8 cellular contexts compared by ENCODE assay signal in genomic region chr10:69449841-69450240, GRCh38. TPM values are rescaled to one million over a fixed set of nuclear protein-coding genes. Genes with fewer than 3 reads are reported as not detected.
A peak's percentile ranks its signal among the peaks of the same experiment; 100 is the strongest.
DNase-seq lines count a peak whose midpoint lies in the region; ATAC-seq and TF ChIP-seq lines count a peak whose summit lies in the region.

No MANE protein-coding gene starts in this region.

- peaks cover 1% of the 10 kb centered on the region for H3K36me3 Mint-ChIP-seq in activated naive CD8-positive, alpha-beta T cell treated with anti-CD3 and anti-CD28 coated beads, Interleukin-2, amount 10 ng/mL, durations not matched to agents 7 days and 5 days

- intact Hi-C loops in right cardiac atrium (cut with DNase I) = no loop called here

- H3K9me3 Mint-ChIP-seq in activated naive CD8-positive, alpha-beta T cell treated with anti-CD3 and anti-CD28 coated beads, Interleukin-2, amount 10 ng/mL, durations not matched to agents 7 days and 5 days = no peaks in the 10 kb centered on the region

- peak overlapping the region; percentile 7 for H3K4me3 Mint-ChIP-seq in activated naive CD8-positive, alpha-beta T cell treated with anti-CD3 and anti-CD28 coated beads, Interleukin-2, amount 10 ng/mL, durations not matched to agents 7 days and 5 days

- H3K27ac Mint-ChIP-seq in activated naive CD8-positive, alpha-beta T cell treated with anti-CD3 and anti-CD28 coated beads, Interleukin-2, amount 10 ng/mL, durations not matched to agents 7 days and 5 days = peak overlapping the region; percentile 74

- H3K4me1 ChIP-seq in Peyer's patch (peaks cover 0 to 42% (median 6%) of the 10 kb centered on the region in 4 donors), right cardiac atrium (ENCODE audit: control insufficient read depth, insufficient read depth, low read length) (no peaks in the 10 kb centered on the region)

- H3K27me3 ChIP-seq in Peyer's patch = no peaks in the 10 kb centered on the region
- H3K27me3 ChIP-seq in right cardiac atrium (ENCODE audit: control insufficient read depth, insufficient read depth) = no peaks in the 10 kb centered on the region

- H3K36me3 ChIP-seq in Peyer's patch = no peaks in the 10 kb centered on the region

- TF ChIP-seq POLR2A in Peyer's patch (IDR thresholded peaks at IDR 0.05) = no peak

- H3K4me1 Mint-ChIP-seq in activated naive CD8-positive, alpha-beta T cell treated with anti-CD3 and anti-CD28 coated beads, Interleukin-2, amount 10 ng/mL, durations not matched to agents 7 days and 5 days = peaks cover 19% of the 10 kb centered on the region

- WGBS in right cardiac atrium = 13% methylated on average over 1 of the region's 1 CpG

- H3K9me3 ChIP-seq in Peyer's patch (no peaks in the 10 kb centered on the region), right cardiac atrium (ENCODE audit: control insufficient read depth, low read length) (no peaks in the 10 kb centered on the region)

- DNase-seq in DMS 273 treated with DMSO at 0.1 percent for 48 hours (lab: John Stamatoyannopoulos, UW) (peak; percentile 46), HFF-Myc (ENCODE audit: extremely low read depth, low read depth) (peak; percentile 40), Peyer's patch (peak in 2 of 3 donors; percentile 42 to 83), right cardiac atrium (peak in 2 of 3 donors; percentile 51 to 68), retinal pigment epithelial cell (ENCODE audit: low read depth) (peak; percentile 72)
- DNase-seq in activated naive CD8-positive, alpha-beta T cell treated with anti-CD3 and anti-CD28 coated beads, Interleukin-2, amount 10 ng/mL, durations not matched to agents 7 days and 5 days = peak; percentile 47

- no peak overlapping the region for H3K4me3 ChIP-seq in HFF-Myc (replicated peaks; ENCODE audit: low read depth, low read length)
- no peak overlapping the region for H3K4me3 ChIP-seq in Peyer's patch
- H3K4me3 ChIP-seq in right cardiac atrium (ENCODE audit: low read length) = no peak overlapping the region
- no peak overlapping the region for H3K4me3 ChIP-seq in retinal pigment epithelial cell (ENCODE audit: low read length)

- peak overlapping the region in 3 of 4 donors; percentile 80 to 91 (median 90) for H3K27ac ChIP-seq in Peyer's patch
- H3K27ac ChIP-seq in right cardiac atrium (ENCODE audit: low read length) = peak overlapping the region; percentile 31

- TF ChIP-seq CTCF in HFF-Myc (IDR thresholded peaks at IDR 0.05; ENCODE audit: low read depth, low read length, missing control alignments) (peak; percentile 59), Peyer's patch (IDR thresholded peaks at IDR 0.05) (peak; percentile 19 to 91 (median 61)), retinal pigment epithelial cell (conservative IDR thresholded peaks at IDR 0.05; ENCODE audit: low read depth, low read length) (peak; percentile 80)

- peaks cover 24% of the 10 kb centered on the region for H3K27me3 Mint-ChIP-seq in activated naive CD8-positive, alpha-beta T cell treated with anti-CD3 and anti-CD28 coated beads, Interleukin-2, amount 10 ng/mL, durations not matched to agents 7 days and 5 days

- ATAC-seq in activated naive CD8-positive, alpha-beta T cell treated with anti-CD3 and anti-CD28 coated beads, Interleukin-2, amount 10 ng/mL, durations not matched to agents 7 days and 5 days (ENCODE audit: low read depth) = peak; percentile 62
- peak; percentile 59 to 80 for ATAC-seq in right cardiac atrium
- ATAC-seq in HG03025 (IDR thresholded peaks at IDR 0.05; ENCODE audit: low FRiP score, unreplicated experiment) = no peak
- ATAC-seq in GM21515 (IDR thresholded peaks at IDR 0.05; ENCODE audit: unreplicated experiment) = no peak

- POLR2A ChIA-PET in activated naive CD8-positive, alpha-beta T cell treated with anti-CD3 and anti-CD28 coated beads, Interleukin-2, amount 10 ng/mL, durations not matched to agents 7 days and 5 days (lab: Charles Lee) = interaction anchor here (2.2 kb wide), 1 partner anchor 16 kb away, joined by 6 read pairs; no protein-coding TSS in a partner anchor

RNA-seq across cellular contexts. Expression of gene TSPAN15, which starts 1.4 kb away (rescaled TPM):
- 100 to 1,000 TPM in 2 of 4 donors, 10 to 100 TPM in 2; 32.2 to 110 (median 94.4) TPM for total RNA-seq in Peyer's patch
- 1 to 10 TPM; 4.6 to 4.7 TPM for total RNA-seq in activated naive CD8-positive, alpha-beta T cell treated with anti-CD3 and anti-CD28 coated beads, Interleukin-2, amount 10 ng/mL, durations not matched to agents 7 days and 5 days
- total RNA-seq in right cardiac atrium = 1 to 10 TPM; 5.3 to 8.7 (median 7.4) TPM
- 11.5 TPM for polyA plus RNA-seq in right cardiac atrium

RNA-seq across cellular contexts. Expression of gene TACR2, which starts 33.1 kb away (rescaled TPM):
- total RNA-seq in Peyer's patch = 10 to 100 TPM in 1 of 4 donors, 1 to 10 TPM in 2, not detected in 1; 1.1 to 11.1 (median 3.2) TPM
- total RNA-seq in activated naive CD8-positive, alpha-beta T cell treated with anti-CD3 and anti-CD28 coated beads, Interleukin-2, amount 10 ng/mL, durations not matched to agents 7 days and 5 days = not detected
- total RNA-seq in right cardiac atrium = under 1 TPM; 0.26 to 0.53 (median 0.37) TPM
- polyA plus RNA-seq in right cardiac atrium = 0.27 TPM

Comparison
In these comparisons a context has a peak if more than half of its experiments do, and no peak if none do; other contexts are left out.
1. ATAC-seq: peak in activated naive CD8-positive, alpha-beta T cell treated with anti-CD3 and anti-CD28 coated beads, Interleukin-2, amount 10 ng/mL, durations not matched to agents 7 days and 5 days (single experiment) and right cardiac atrium (2 of 2); none in HG03025 (single experiment) and GM21515 (single experiment).
2. Peak in every context shown above with its lines, with median percentiles within 50 percentile points of each other: DNase-seq and CTCF ChIP-seq.